Comparison of ENCODE assay signal across 33 cellular contexts in the genomic region with DNA sequence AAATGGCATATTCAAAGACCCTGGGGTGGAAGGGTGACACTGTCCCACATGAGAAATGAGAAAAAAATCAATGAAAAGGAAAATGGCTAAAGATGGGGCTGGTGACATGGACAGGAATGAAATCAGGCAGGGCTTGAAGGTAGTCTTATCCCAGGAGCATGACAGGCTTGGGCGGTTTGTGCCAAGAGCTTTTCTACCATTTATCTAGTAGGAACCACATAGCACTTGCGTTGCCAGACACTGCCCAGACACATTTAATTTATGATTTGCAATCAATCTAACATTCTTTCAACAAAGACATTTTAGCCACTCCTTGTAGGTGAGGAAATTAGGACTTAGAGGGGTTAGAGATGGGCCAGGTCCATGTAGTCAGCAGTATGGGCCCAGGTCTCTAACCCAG.
"Had no signal": no experiment of that assay in that cellular context is flagged by ENCODE, and none has a peak within 500 bp of the region (broad histone marks: within the 10 kb centered on the region; RNA-seq: fewer than 3 reads in every experiment).

No MANE protein-coding gene starts in this region.

- DNase-seq: activated B cell treated with CpG ODN at 0.5 μM for 24 hours; activated CD4-positive, alpha-beta memory T cell treated with anti-CD3 and anti-CD28 coated beads for 36 hours; activated CD4-positive, alpha-beta T cell treated with anti-CD3 and anti-CD28 coated beads for 4 hours; activated CD4-positive, alpha-beta T cell treated with anti-CD3 and anti-CD28 coated beads, Interleukin-2, amount 10 ng/mL, durations not matched to agents 24 days and 14 days; activated CD4-positive, alpha-beta T cell treated with anti-CD3 and anti-CD28 coated beads, Interleukin-2, amount 50 U/mL, for 1 hour; activated CD4-positive, alpha-beta T cell treated with anti-CD3 and anti-CD28 coated beads, Interleukin-2, amount 50 U/mL, for 4 hours; activated CD4-positive, CD25-positive, alpha-beta regulatory T cell treated with anti-CD3 and anti-CD28 coated beads, Interleukin-2, amount 50 U/mL, for 72 hours; activated CD8-positive, alpha-beta memory T cell treated with anti-CD3 and anti-CD28 coated beads, Interleukin-2, amount 50 U/mL, for 4 hours; activated CD8-positive, alpha-beta T cell treated with anti-CD3 and anti-CD28 coated beads for 36 hours; activated effector memory CD4-positive, alpha-beta T cell treated with anti-CD3 and anti-CD28 coated beads, Interleukin-2, amount 50 U/mL, for 16 hours; activated gamma-delta T cell treated with Interleukin-2 at 50 U/mL for 16 hours; activated naive CD4-positive, alpha-beta T cell; activated naive CD4-positive, alpha-beta T cell treated with anti-CD3 and anti-CD28 coated beads for 36 hours; activated naive CD4-positive, alpha-beta T cell treated with anti-CD3 and anti-CD28 coated beads, Interleukin-2, amount 50 U/mL, for 16 hours; activated naive CD8-positive, alpha-beta T cell treated with anti-CD3 and anti-CD28 coated beads for 36 hours; activated T-cell treated with anti-CD3 and anti-CD28 coated beads for 4 hours; activated T-cell treated with anti-CD3 and anti-CD28 coated beads, Interleukin-2, amount 50 U/mL, for 1 hour; activated T-cell treated with anti-CD3 and anti-CD28 coated beads, Interleukin-2, amount 50 U/mL, for 4 hours; activated T-cell treated with anti-CD3 and anti-CD28 coated beads, Interleukin-2, amount 50 U/mL, for 72 hours; adrenal gland; amniotic stem cell; aorta; central memory CD4-positive, alpha-beta T cell; T-helper 1 cell; T-helper 2 cell; T-helper 9 cell had no signal

- H3K27ac ChIP-seq: adrenal gland, VCaP had no signal

- H3K9me3 ChIP-seq: adrenal gland had no signal

- H3K4me3 ChIP-seq: adrenal gland had no signal

- H3K4me1 Mint-ChIP-seq: activated B cell treated with CpG ODN at 0.5 μM for 24 hours; activated CD4-positive, alpha-beta T cell treated with anti-CD3 and anti-CD28 coated beads, Interleukin-2, amount 10 ng/mL, durations not matched to agents 24 days and 14 days; activated naive CD8-positive, alpha-beta T cell treated with anti-CD3 and anti-CD28 coated beads for 36 hours; activated T-helper 17 cell treated with anti-CD3 and anti-CD28 coated beads, Interleukin-2, amount 50 U/mL, for 72 hours had no signal

- H3K27ac Mint-ChIP-seq: activated B cell treated with CpG ODN at 0.5 μM for 24 hours; activated CD4-positive, alpha-beta memory T cell treated with anti-CD3 and anti-CD28 coated beads for 36 hours; activated CD4-positive, alpha-beta T cell treated with anti-CD3 and anti-CD28 coated beads, Interleukin-2, amount 10 ng/mL, durations not matched to agents 24 days and 14 days; activated CD8-positive, alpha-beta T cell treated with anti-CD3 and anti-CD28 coated beads for 36 hours; activated naive CD4-positive, alpha-beta T cell treated with anti-CD3 and anti-CD28 coated beads for 36 hours; activated naive CD4-positive, alpha-beta T cell treated with anti-CD3 and anti-CD28 coated beads, Interleukin-2, amount 50 U/mL, for 72 hours; activated naive CD8-positive, alpha-beta T cell treated with anti-CD3 and anti-CD28 coated beads for 36 hours; activated T-cell treated with anti-CD3 and anti-CD28 coated beads, Interleukin-2, amount 50 U/mL, for 72 hours; activated T-helper 1 cell treated with anti-CD3 and anti-CD28 coated beads, Interleukin-12 subunit alpha, Interleukin-12 subunit beta, Interleukin-2, Interleukin-4 antibody, amounts not matched to agents 30 ng/mL and 10 ng/mL and 1 ng/mL, durations not matched to agents 14 hours and 24 hours and 36 hours; activated T-helper 17 cell treated with anti-CD3 and anti-CD28 coated beads, Interleukin-2, amount 50 U/mL, for 72 hours; T-helper 1 cell treated with Interleukin-12 subunit alpha and Interleukin-12 subunit beta and Interleukin-4 antibody, amounts not matched to agents 30 μg/mL and 1 μg/mL, for 36 hours; T-helper 2 cell treated with Interferon-gamma antibody and Interleukin-4, amounts not matched to agents 5 μg/mL and 100 μg/mL, for 36 hours had no signal

- H3K4me3 Mint-ChIP-seq: activated B cell treated with CpG ODN at 0.5 μM for 24 hours; activated CD4-positive, alpha-beta memory T cell treated with anti-CD3 and anti-CD28 coated beads for 36 hours; activated CD4-positive, alpha-beta T cell treated with anti-CD3 and anti-CD28 coated beads, Interleukin-2, amount 10 ng/mL, durations not matched to agents 24 days and 14 days; activated CD8-positive, alpha-beta T cell treated with anti-CD3 and anti-CD28 coated beads for 36 hours; activated naive CD4-positive, alpha-beta T cell treated with anti-CD3 and anti-CD28 coated beads for 36 hours; activated naive CD8-positive, alpha-beta T cell treated with anti-CD3 and anti-CD28 coated beads for 36 hours; activated T-cell treated with anti-CD3 and anti-CD28 coated beads, Interleukin-2, amount 50 U/mL, for 4 hours; activated T-cell treated with anti-CD3 and anti-CD28 coated beads, Interleukin-2, amount 50 U/mL, for 72 hours; activated T-helper 1 cell treated with anti-CD3 and anti-CD28 coated beads, Interleukin-12 subunit alpha, Interleukin-12 subunit beta, Interleukin-2, Interleukin-4 antibody, amounts not matched to agents 30 ng/mL and 10 ng/mL and 1 ng/mL, durations not matched to agents 14 hours and 24 hours and 36 hours; activated T-helper 17 cell treated with anti-CD3 and anti-CD28 coated beads, Interleukin-2, amount 50 U/mL, for 72 hours; brain; T-helper 1 cell treated with Interleukin-12 subunit alpha and Interleukin-12 subunit beta and Interleukin-4 antibody, amounts not matched to agents 30 μg/mL and 1 μg/mL, for 36 hours; T-helper 2 cell treated with Interferon-gamma antibody and Interleukin-4, amounts not matched to agents 5 μg/mL and 100 μg/mL, for 36 hours had no signal

- H3K36me3 ChIP-seq: adrenal gland had no signal

- H3K27me3 ChIP-seq: adrenal gland had no signal

- H3K9me3 Mint-ChIP-seq: activated B cell treated with CpG ODN at 0.5 μM for 24 hours; activated CD4-positive, alpha-beta T cell treated with anti-CD3 and anti-CD28 coated beads, Interleukin-2, amount 10 ng/mL, durations not matched to agents 24 days and 14 days; activated CD8-positive, alpha-beta T cell treated with anti-CD3 and anti-CD28 coated beads for 36 hours; activated naive CD4-positive, alpha-beta T cell treated with anti-CD3 and anti-CD28 coated beads for 36 hours; activated T-cell treated with anti-CD3 and anti-CD28 coated beads, Interleukin-2, amount 50 U/mL, for 4 hours; activated T-cell treated with anti-CD3 and anti-CD28 coated beads, Interleukin-2, amount 50 U/mL, for 72 hours; activated T-helper 1 cell treated with anti-CD3 and anti-CD28 coated beads, Interleukin-12 subunit alpha, Interleukin-12 subunit beta, Interleukin-2, Interleukin-4 antibody, amounts not matched to agents 30 ng/mL and 10 ng/mL and 1 ng/mL, durations not matched to agents 14 hours and 24 hours and 36 hours; T-helper 2 cell treated with Interferon-gamma antibody and Interleukin-4, amounts not matched to agents 5 μg/mL and 100 μg/mL, for 36 hours had no signal

- H3K27me3 Mint-ChIP-seq: activated B cell treated with CpG ODN at 0.5 μM for 24 hours; activated CD4-positive, alpha-beta T cell treated with anti-CD3 and anti-CD28 coated beads, Interleukin-2, amount 10 ng/mL, durations not matched to agents 24 days and 14 days; brain had no signal

- H3K36me3 Mint-ChIP-seq: activated CD4-positive, alpha-beta memory T cell treated with anti-CD3 and anti-CD28 coated beads for 36 hours; activated naive CD4-positive, alpha-beta T cell treated with anti-CD3 and anti-CD28 coated beads, Interleukin-2, amount 50 U/mL, for 72 hours; activated naive CD8-positive, alpha-beta T cell treated with anti-CD3 and anti-CD28 coated beads for 36 hours had no signal

- ATAC-seq: activated CD8-positive, alpha-beta T cell treated with anti-CD3 and anti-CD28 coated beads for 36 hours; activated naive CD4-positive, alpha-beta T cell treated with anti-CD3 and anti-CD28 coated beads, Interleukin-2, amount 50 U/mL, for 72 hours; activated T-cell treated with anti-CD3 and anti-CD28 coated beads, Interleukin-2, amount 50 U/mL, for 4 hours; activated T-cell treated with anti-CD3 and anti-CD28 coated beads, Interleukin-2, amount 50 U/mL, for 72 hours; activated T-helper 17 cell treated with anti-CD3 and anti-CD28 coated beads, Interleukin-2, amount 50 U/mL, for 72 hours had no signal
